Comparison of ENCODE assay signal across 8 cellular contexts in genomic region chr2:151289972-151290335, GRCh38. TPM values are rescaled to one million over a fixed set of nuclear protein-coding genes. Genes with fewer than 3 reads are reported as not detected.
DNase-seq lines count a peak whose midpoint lies in the region; ATAC-seq lines count a peak whose summit lies in the region.

No MANE protein-coding gene starts in this region.

- H3K4me3 Mint-ChIP-seq in T-helper 1 cell treated with Interleukin-12 subunit alpha and Interleukin-12 subunit beta and Interleukin-4 antibody, amounts not matched to agents 30 μg/mL and 1 μg/mL, for 36 hours, result peak overlapping the region; percentile 92
- peak overlapping the region; percentile 85 to 99 (median 95) for H3K4me3 Mint-ChIP-seq in naive thymus-derived CD4-positive, alpha-beta T cell

- CTCF ChIA-PET in naive thymus-derived CD4-positive, alpha-beta T cell (lab: Charles Lee), result interaction anchor here (1.4 to 1.5 kb wide), 2 partner anchors 132 to 149 kb away, joined by 3 to 4 read pairs; no protein-coding TSS in a partner anchor

- intact Hi-C loops in naive thymus-derived CD4-positive, alpha-beta T cell (cut with micrococcal nuclease), result loop anchor here (1.0 to 10.0 kb wide), 13 partner anchors 8 to 1703 kb away; partner anchors contain the start of genes ARL5A (in 2 of the 2), MMADHC (in 2 of the 2), RBM43 (in 2 of the 2) and ARL6IP6 (in 1 of the 2)

- H3K4me1 ChIP-seq in naive thymus-derived CD4-positive, alpha-beta T cell (ENCODE audit: control insufficient read depth in 2 of 2, insufficient read depth in 2 of 2, low read length in 2 of 2), result peaks cover 18 to 22% of the 10 kb centered on the region in 2 donors

- DNase-seq in Ammon's horn (ENCODE audit: low spot score) (peak; percentile 8), epidermal melanocyte (ENCODE audit: insufficient read length, low spot score) (peak; percentile 58), occipital lobe (lab: John Stamatoyannopoulos, UW) (no peak), middle frontal gyrus (ENCODE audit: extremely low spot score, low spot score) (no peak)
- no peak for DNase-seq in naive thymus-derived CD4-positive, alpha-beta T cell

- H3K9me3 ChIP-seq in naive thymus-derived CD4-positive, alpha-beta T cell (ENCODE audit: control insufficient read depth in 2 of 3, low read length in 3 of 3), result no peaks in the 10 kb centered on the region

- peaks cover 37% of the 10 kb centered on the region for H3K4me1 Mint-ChIP-seq in T-helper 1 cell treated with Interleukin-12 subunit alpha and Interleukin-12 subunit beta and Interleukin-4 antibody, amounts not matched to agents 30 μg/mL and 1 μg/mL, for 36 hours (ENCODE audit: low read depth)
- peaks cover 31 to 62% (median 44%) of the 10 kb centered on the region in 7 donors for H3K4me1 Mint-ChIP-seq in naive thymus-derived CD4-positive, alpha-beta T cell

- ATAC-seq in GM18870 (IDR thresholded peaks at IDR 0.05; ENCODE audit: unreplicated experiment), result peak; percentile 26
- peak; percentile 16 for ATAC-seq in HG03095 (IDR thresholded peaks at IDR 0.05; ENCODE audit: unreplicated experiment)
- ATAC-seq in naive thymus-derived CD4-positive, alpha-beta T cell, result peak; percentile 20

- POLR2A ChIA-PET in naive thymus-derived CD4-positive, alpha-beta T cell (lab: Charles Lee), result interaction anchor here (0.7 to 4.1 kb wide), 13 partner anchors 9 to 1703 kb away, joined by 3 to 92 read pairs (median 3); partner anchors contain the start of genes ARL5A, ARL6IP6, MMADHC and PRPF40A

- H3K27ac Mint-ChIP-seq in T-helper 1 cell treated with Interleukin-12 subunit alpha and Interleukin-12 subunit beta and Interleukin-4 antibody, amounts not matched to agents 30 μg/mL and 1 μg/mL, for 36 hours, result peak overlapping the region; percentile 98
- peak overlapping the region; percentile 94 to 100 (median 97) for H3K27ac Mint-ChIP-seq in naive thymus-derived CD4-positive, alpha-beta T cell

- H3K27me3 Mint-ChIP-seq in T-helper 1 cell treated with Interleukin-12 subunit alpha and Interleukin-12 subunit beta and Interleukin-4 antibody, amounts not matched to agents 30 μg/mL and 1 μg/mL, for 36 hours (ENCODE audit: low read depth), result no peaks in the 10 kb centered on the region
- H3K27me3 Mint-ChIP-seq in naive thymus-derived CD4-positive, alpha-beta T cell, result no peaks in the 10 kb centered on the region

- peaks cover 0 to 6% (median 0%) of the 10 kb centered on the region in 3 experiments for H3K36me3 ChIP-seq in naive thymus-derived CD4-positive, alpha-beta T cell (ENCODE audit: control insufficient read depth in 2 of 3, insufficient read depth in 3 of 3, low read length in 3 of 3)

- H3K27me3 ChIP-seq in naive thymus-derived CD4-positive, alpha-beta T cell (ENCODE audit: control insufficient read depth in 2 of 2, insufficient read depth in 2 of 2, low read length in 2 of 2), result no peaks in the 10 kb centered on the region

- no peaks in the 10 kb centered on the region for H3K9me3 Mint-ChIP-seq in T-helper 1 cell treated with Interleukin-12 subunit alpha and Interleukin-12 subunit beta and Interleukin-4 antibody, amounts not matched to agents 30 μg/mL and 1 μg/mL, for 36 hours
- peaks cover 0 to 1% (median 0%) of the 10 kb centered on the region in 11 donors for H3K9me3 Mint-ChIP-seq in naive thymus-derived CD4-positive, alpha-beta T cell

- H3K4me3 ChIP-seq in naive thymus-derived CD4-positive, alpha-beta T cell (ENCODE audit: low read length), result peak overlapping the region; percentile 76

- H3K27ac ChIP-seq in naive thymus-derived CD4-positive, alpha-beta T cell (ENCODE audit: low read depth, low read length), result peak overlapping the region; percentile 92

- peaks cover 22% of the 10 kb centered on the region for H3K36me3 Mint-ChIP-seq in T-helper 1 cell treated with Interleukin-12 subunit alpha and Interleukin-12 subunit beta and Interleukin-4 antibody, amounts not matched to agents 30 μg/mL and 1 μg/mL, for 36 hours (ENCODE audit: low read depth)
- peaks cover 0 to 27% (median 3%) of the 10 kb centered on the region in 5 donors for H3K36me3 Mint-ChIP-seq in naive thymus-derived CD4-positive, alpha-beta T cell

RNA-seq across cellular contexts. Expression of gene NMI, which starts 0.5 kb away (rescaled TPM):
- 10 to 100 TPM; 14.9 to 69.9 (median 29.3) TPM for total RNA-seq in naive thymus-derived CD4-positive, alpha-beta T cell
- 10 to 100 TPM; 28.8 to 51.4 TPM for polyA plus RNA-seq in naive thymus-derived CD4-positive, alpha-beta T cell
- total RNA-seq in occipital lobe, result 2.5 TPM

RNA-seq across cellular contexts. Expression of gene RBM43, which starts 28.3 kb away (rescaled TPM):
- total RNA-seq in naive thymus-derived CD4-positive, alpha-beta T cell, result 10 to 100 TPM in 4 of 5 experiments, 1 to 10 TPM in 1; 6.4 to 19.2 (median 15.7) TPM
- 1 to 10 TPM; 4.9 to 6.0 TPM for polyA plus RNA-seq in naive thymus-derived CD4-positive, alpha-beta T cell
- total RNA-seq in occipital lobe, result 2.8 TPM

Comparison
In these comparisons a context has a peak if more than half of its experiments do, and no peak if none do; other contexts are left out.
1. DNase-seq: peak in Ammon's horn (single experiment) and epidermal melanocyte (single experiment); none in naive thymus-derived CD4-positive, alpha-beta T cell (0 of 9), occipital lobe (single experiment) and middle frontal gyrus (single experiment).
2. Peak in every context shown above with its lines, with median percentiles within 50 percentile points of each other: ATAC-seq.